19 cellular contexts compared by ENCODE assay signal in genomic region chr4:138162259-138162658, GRCh38.
DNase-seq lines count a peak whose midpoint lies in the region; ATAC-seq and TF ChIP-seq lines count a peak whose summit lies in the region.
"Had no signal": no experiment of that assay in that cellular context is flagged by ENCODE, and none has a peak within 500 bp of the region (broad histone marks: within the 10 kb centered on the region; RNA-seq: fewer than 3 reads in every experiment).

No MANE protein-coding gene starts in this region.

- no peak for ATAC-seq in HG02938 (IDR thresholded peaks at IDR 0.05; ENCODE audit: unreplicated experiment)
- ATAC-seq: Panc1 had no signal

- H3K4me2 ChIP-seq in smooth muscle cell = no peak overlapping the region

- DNase-seq in NCI-H2107 treated with DMSO at 0.1 percent for 48 hours (lab: John Stamatoyannopoulos, UW; ENCODE audit: unreplicated experiment) = peak; percentile 8
- DNase-seq in NCI-H2107 (lab: John Stamatoyannopoulos, UW) = no peak
- peak; percentile 73 for DNase-seq in NCI-H2171 treated with DMSO at 0.1 percent for 48 hours (lab: John Stamatoyannopoulos, UW)
- DNase-seq in epithelial cell of prostate (ENCODE audit: low read depth, low spot score) = peak; percentile 18
- DNase-seq in smooth muscle cell (lab: John Stamatoyannopoulos, UW; ENCODE audit: unreplicated experiment) = no peak
- DNase-seq in AG08396 (ENCODE audit: low spot score) = no peak
- no peak for DNase-seq in stimulated activated CD4-positive, alpha-beta T cell treated with anti-CD3 and anti-CD28 coated beads, Interleukin-4, amount 100 ng/mL, for 1 hour
- DNase-seq: Calu3; CD4-positive, CD25-positive, alpha-beta regulatory T cell; GF-D8; KBM-7; NCI-H1092; NCI-H187; NCI-H226; NCI-H526 treated with DMSO at 0.1 percent for 48 hours; SHP77 treated with DMSO at 0.1 percent for 48 hours had no signal

- H3K9ac ChIP-seq in smooth muscle cell (ENCODE audit: low read depth) = no peak overlapping the region

- no peak overlapping the region for H2AFZ ChIP-seq in smooth muscle cell (ENCODE audit: low read depth)

- H3K36me3 ChIP-seq in smooth muscle cell (ENCODE audit: low read depth) = no peaks in the 10 kb centered on the region

- H3K9me3 ChIP-seq in smooth muscle cell (replicated peaks; ENCODE audit: low read depth) = no peaks in the 10 kb centered on the region

- H3K79me2 ChIP-seq in smooth muscle cell (ENCODE audit: low read depth) = no peaks in the 10 kb centered on the region

- no peak for TF ChIP-seq CTCF in smooth muscle cell (IDR thresholded peaks at IDR 0.05; ENCODE audit: borderline replicate concordance, insufficient read depth, poor library complexity, severe bottlenecking)

- H3K27ac ChIP-seq in epithelial cell of prostate (peak overlapping the region; percentile 10), smooth muscle cell (ENCODE audit: low read depth) (peak overlapping the region; percentile 48)
- H3K27ac ChIP-seq: HL-60 had no signal

- peaks cover 12% of the 10 kb centered on the region for H3K4me1 ChIP-seq in smooth muscle cell (ENCODE audit: low read depth)

- H3K27me3 ChIP-seq in smooth muscle cell (ENCODE audit: low read depth) = no peaks in the 10 kb centered on the region

- H3K4me3 ChIP-seq in smooth muscle cell = no peak overlapping the region

- no peaks in the 10 kb centered on the region for H4K20me1 ChIP-seq in smooth muscle cell (ENCODE audit: low read depth)

- no peaks in the 10 kb centered on the region for H3F3A ChIP-seq in smooth muscle cell (ENCODE audit: low read depth)

Comparison
In these comparisons a context has a peak if more than half of its experiments do, and no peak if none do; other contexts are left out.
1. DNase-seq: peak in NCI-H2107 treated with DMSO at 0.1 percent for 48 hours (single experiment), NCI-H2171 treated with DMSO at 0.1 percent for 48 hours (single experiment) and epithelial cell of prostate (single experiment); none in NCI-H2107 (single experiment), smooth muscle cell (single experiment), AG08396 (single experiment) and stimulated activated CD4-positive, alpha-beta T cell treated with anti-CD3 and anti-CD28 coated beads, Interleukin-4, amount 100 ng/mL, for 1 hour (single experiment).